In the genomic region with DNA sequence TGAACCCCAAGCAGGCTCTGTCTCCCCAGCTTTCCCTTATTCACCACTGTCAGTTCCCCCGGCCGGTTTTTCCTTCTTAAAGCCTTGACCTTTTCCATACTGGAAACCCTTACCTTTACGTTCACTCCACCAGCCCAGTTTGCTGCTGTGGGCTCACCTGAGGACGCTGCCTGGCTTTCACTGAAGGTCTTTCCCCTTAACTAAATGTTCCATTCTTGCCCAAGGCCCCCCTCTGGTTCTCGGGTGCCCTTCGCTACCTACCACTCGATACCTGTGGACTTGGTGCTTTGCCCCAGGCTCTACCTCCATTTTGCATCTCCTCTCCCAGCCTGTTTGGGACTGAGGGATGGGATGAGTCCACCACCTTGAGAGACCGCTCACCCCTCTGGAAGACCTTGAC, we compare ENCODE assay signal across 9 cellular contexts. TPM values are rescaled to one million over a fixed set of nuclear protein-coding genes. Genes with fewer than 3 reads are reported as not detected.
A peak's percentile ranks its signal among the peaks of the same experiment; 100 is the strongest.
DNase-seq lines count a peak whose midpoint lies in the region; ATAC-seq lines count a peak whose summit lies in the region.
"Had no signal": no experiment of that assay in that cellular context is flagged by ENCODE, and none has a peak within 500 bp of the region (broad histone marks: within the 10 kb centered on the region; RNA-seq: fewer than 3 reads in every experiment).

No MANE protein-coding gene starts in this region.

- no peaks in the 10 kb centered on the region for H3K27me3 Mint-ChIP-seq in activated CD4-positive, alpha-beta T cell treated with anti-CD3 and anti-CD28 coated beads for 36 hours

- CTCF ChIA-PET in activated CD4-positive, alpha-beta T cell treated with anti-CD3 and anti-CD28 coated beads for 36 hours (lab: Charles Lee), result interaction anchor here (0.6 to 2.6 kb wide), 3 partner anchors 41 to 74 kb away, joined by 3 to 7 read pairs (median 6); partner anchors contain the start of gene EEF1AKMT4

- intact Hi-C loops in activated CD4-positive, alpha-beta T cell treated with anti-CD3 and anti-CD28 coated beads for 36 hours (cut with DNase I, micrococcal nuclease), result no loop called here
- intact Hi-C loops in sciatic nerve (cut with DNase I), result no loop called here

- H3K9me3 Mint-ChIP-seq in activated CD4-positive, alpha-beta T cell treated with anti-CD3 and anti-CD28 coated beads for 36 hours (ENCODE audit: low read depth), result no peaks in the 10 kb centered on the region

- POLR2A ChIA-PET in activated CD4-positive, alpha-beta T cell treated with anti-CD3 and anti-CD28 coated beads for 36 hours (lab: Charles Lee), result interaction anchor here (0.6 kb wide), 1 partner anchor 10 kb away, joined by 3 read pairs; the partner anchor contains the start of gene ABCF3

- H3K36me3 Mint-ChIP-seq in activated CD4-positive, alpha-beta T cell treated with anti-CD3 and anti-CD28 coated beads for 36 hours (ENCODE audit: low read depth), result peaks cover 33% of the 10 kb centered on the region

- peak overlapping the region; percentile 89 for H3K27ac Mint-ChIP-seq in activated CD4-positive, alpha-beta T cell treated with anti-CD3 and anti-CD28 coated beads for 36 hours

- WGBS in adipose tissue, 3 donors, result 16 to 27% (median 19%) methylated on average over 8 of the region's 8 CpGs

- DNase-seq in activated CD4-positive, alpha-beta T cell treated with anti-CD3 and anti-CD28 coated beads for 36 hours, result no peak
- DNase-seq in activated CD4-positive, alpha-beta T cell treated with anti-CD3 and anti-CD28 coated beads, Interleukin-2, amount 50 U/mL, for 4 hours, result no peak
- DNase-seq in kidney tubule cell (ENCODE audit: low spot score) (peak; percentile 10), sciatic nerve (ENCODE audit: low spot score) (no peak), SK-N-DZ (ENCODE audit: low spot score) (no peak)
- no peak for DNase-seq in effector CD4-positive, alpha-beta T cell

- peaks cover 23% of the 10 kb centered on the region for H3K4me1 Mint-ChIP-seq in activated CD4-positive, alpha-beta T cell treated with anti-CD3 and anti-CD28 coated beads for 36 hours

- peak overlapping the region; percentile 95 for H3K4me3 Mint-ChIP-seq in activated CD4-positive, alpha-beta T cell treated with anti-CD3 and anti-CD28 coated beads for 36 hours

- ATAC-seq in activated CD4-positive, alpha-beta T cell treated with anti-CD3 and anti-CD28 coated beads for 36 hours, result no peak
- no peak for ATAC-seq in sciatic nerve

- peak overlapping the region; percentile 21 for H3K27ac ChIP-seq in adipose tissue (ENCODE audit: low read depth, low read length)
- peak overlapping the region; percentile 93 for H3K27ac ChIP-seq in temporal lobe (ENCODE audit: low read depth, low read length)

RNA-seq across cellular contexts. Expression of gene AP2M1, which starts 0.9 kb away (rescaled TPM):
- total RNA-seq in activated CD4-positive, alpha-beta T cell treated with anti-CD3 and anti-CD28 coated beads for 36 hours, result 100 to 1,000 TPM; 192 to 204 TPM
- polyA plus RNA-seq in adipose tissue, result 100 to 1,000 TPM; 121 to 313 (median 264) TPM
- total RNA-seq in temporal lobe (228 TPM), sciatic nerve (278 TPM)
- polyA plus RNA-seq in SK-N-DZ (2014; cell fraction: cytosol; rRNA removed), result 334 and 339 TPM in 2 replicates
- polyA plus RNA-seq in SK-N-DZ (2014; cell fraction: nucleus; rRNA removed), result 274 and 313 TPM in 2 replicates

RNA-seq across cellular contexts. Expression of gene ABCF3, which starts 10.5 kb away (rescaled TPM):
- total RNA-seq in activated CD4-positive, alpha-beta T cell treated with anti-CD3 and anti-CD28 coated beads for 36 hours, result 10 to 100 TPM; 58.2 to 66.2 TPM
- 10 to 100 TPM; 37.4 to 57.2 (median 42.4) TPM for polyA plus RNA-seq in adipose tissue
- total RNA-seq in temporal lobe (38.4 TPM), sciatic nerve (67.4 TPM)
- 18.0 and 31.9 TPM in 2 replicates for polyA plus RNA-seq in SK-N-DZ (2014; cell fraction: cytosol; rRNA removed)
- 93.1 and 143 TPM in 2 replicates for polyA plus RNA-seq in SK-N-DZ (2014; cell fraction: nucleus; rRNA removed)

RNA-seq across cellular contexts. Expression of gene DVL3, which starts 20.3 kb away (rescaled TPM):
- total RNA-seq in activated CD4-positive, alpha-beta T cell treated with anti-CD3 and anti-CD28 coated beads for 36 hours, result 10 to 100 TPM; 24.9 to 29.6 TPM
- 10 to 100 TPM; 27.3 to 31.8 (median 29.0) TPM for polyA plus RNA-seq in adipose tissue
- 28.0 TPM for total RNA-seq in temporal lobe
- total RNA-seq in sciatic nerve, result 57.8 TPM
- 43.0 and 48.7 TPM in 2 replicates for polyA plus RNA-seq in SK-N-DZ (2014; cell fraction: cytosol; rRNA removed)
- 134 and 160 TPM in 2 replicates for polyA plus RNA-seq in SK-N-DZ (2014; cell fraction: nucleus; rRNA removed)

RNA-seq across cellular contexts. Expression of gene EIF2B5, which starts 40.3 kb away (rescaled TPM):
- 10 to 100 TPM; 46.4 to 60.6 TPM for total RNA-seq in activated CD4-positive, alpha-beta T cell treated with anti-CD3 and anti-CD28 coated beads for 36 hours
- 10 to 100 TPM; 24.4 to 38.0 (median 26.3) TPM for polyA plus RNA-seq in adipose tissue
- 29.7 TPM for total RNA-seq in temporal lobe
- total RNA-seq in sciatic nerve, result 30.6 TPM
- 87.0 and 101 TPM in 2 replicates for polyA plus RNA-seq in SK-N-DZ (2014; cell fraction: cytosol; rRNA removed)
- polyA plus RNA-seq in SK-N-DZ (2014; cell fraction: nucleus; rRNA removed), result 194 and 198 TPM in 2 replicates

RNA-seq across cellular contexts. Expression of gene VWA5B2, which starts 53.9 kb away (rescaled TPM):
- not detected for total RNA-seq in activated CD4-positive, alpha-beta T cell treated with anti-CD3 and anti-CD28 coated beads for 36 hours
- polyA plus RNA-seq in adipose tissue, result 1 to 10 TPM in 1 of 3 donors, under 1 TPM in 1, not detected in 1; 0.33 to 4.4 TPM
- total RNA-seq in temporal lobe, result 1.7 TPM
- 0.53 TPM for total RNA-seq in sciatic nerve
- 11.3 and 11.7 TPM in 2 replicates for polyA plus RNA-seq in SK-N-DZ (2014; cell fraction: cytosol; rRNA removed)
- polyA plus RNA-seq in SK-N-DZ (2014; cell fraction: nucleus; rRNA removed), result 60.4 and 113 TPM in 2 replicates
- total RNA-seq: T-helper 1 cell treated with Interleukin-12 subunit alpha and Interleukin-12 subunit beta and Interleukin-4 antibody, amounts not matched to agents 30 ng/mL and 1 ng/mL, for 36 hours had no signal
